28 cellular contexts compared by ENCODE assay signal in the genomic region with DNA sequence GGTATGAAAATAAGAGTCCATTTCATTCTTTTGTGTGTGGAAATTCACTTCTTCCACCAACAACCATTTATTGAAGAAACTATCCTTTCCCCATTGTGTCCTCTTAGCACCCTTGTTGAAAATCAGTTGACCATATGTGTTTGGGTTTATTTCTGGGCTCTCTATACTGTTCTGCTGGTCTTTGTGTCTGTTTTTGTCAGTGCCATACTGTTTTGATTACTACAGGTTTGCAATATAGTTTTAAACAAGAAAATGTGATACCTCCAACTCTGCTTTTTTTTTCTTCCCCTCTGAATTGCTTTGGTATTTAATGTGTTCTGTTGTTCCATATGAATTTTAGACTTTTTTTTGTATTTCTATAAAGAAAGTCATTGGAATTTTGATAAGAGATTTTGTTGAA. TPM values are rescaled to one million over a fixed set of nuclear protein-coding genes. Genes with fewer than 3 reads are reported as not detected.
"Had no signal": no experiment of that assay in that cellular context is flagged by ENCODE, and none has a peak within 500 bp of the region (broad histone marks: within the 10 kb centered on the region; RNA-seq: fewer than 3 reads in every experiment).

No MANE protein-coding gene starts in this region.

- H3K4me1 ChIP-seq: stomach, suprapubic skin, testis, thyroid gland, tibial artery, tibial nerve, transverse colon, upper lobe of left lung, upper lobe of right lung, uterus, vagina had no signal

- FAIRE-seq: urothelium cell line had no signal

- ATAC-seq: stimulated activated effector memory CD8-positive, alpha-beta T cell treated with anti-CD3 and anti-CD28 coated beads, Interleukin-12 subunit alpha, Interleukin-12 subunit beta, amount 100 ng/mL, for 72 hours; stimulated activated memory B cell treated with anti-CD40 and anti-IgM and Interleukin-4, amounts not matched to agents 10 μg/mL and 1 μg/mL and 100 μg/mL, for 72 hours; stimulated activated naive B cell treated with anti-CD40 and anti-IgM and Interleukin-4, amounts not matched to agents 10 μg/mL and 1 μg/mL and 100 μg/mL, for 72 hours; stimulated activated naive CD8-positive, alpha-beta T cell treated with anti-CD3 and anti-CD28 coated beads, Interleukin-15, amount 100 ng/mL, for 72 hours; stimulated activated naive CD8-positive, alpha-beta T cell treated with anti-CD3 and anti-CD28 coated beads, Interleukin-15, Interleukin-2, amounts not matched to agents 100 U/mL and 50 U/mL, for 24 hours; upper lobe of right lung had no signal

- H3K27me3 ChIP-seq: stomach, suprapubic skin, testis, thyroid gland, tibial artery, tibial nerve, transverse colon, upper lobe of left lung, upper lobe of right lung, uterus, vagina had no signal

- DNase-seq: stimulated activated CD4-positive, alpha-beta T cell treated with anti-CD3 and anti-CD28 coated beads, Interleukin-2, amount 100 ng/mL, for 48 hours; stimulated activated CD4-positive, alpha-beta T cell treated with anti-CD3 and anti-CD28 coated beads, Interleukin-4, amount 100 ng/mL, for 1 hour; stimulated activated CD4-positive, alpha-beta T cell treated with anti-CD3 and anti-CD28 coated beads, Interleukin-4, amount 100 ng/mL, for 24 hours; stimulated activated CD4-positive, alpha-beta T cell treated with anti-CD3 and anti-CD28 coated beads, Interleukin-4, amount 100 ng/mL, for 4 hours; stimulated activated CD8-positive, alpha-beta memory T cell treated with anti-CD3 and anti-CD28 coated beads, Interleukin-4, amount 100 ng/mL, for 48 hours; stimulated activated naive B cell treated with anti-CD40 and anti-IgM and Interleukin-4, amounts not matched to agents 10 μg/mL and 1 μg/mL and 100 μg/mL, for 72 hours; stimulated activated naive CD4-positive, alpha-beta T cell; stimulated activated naive CD4-positive, alpha-beta T cell treated with Interleukin-2 at 50 U/mL for 16 hours; stimulated activated naive CD8-positive, alpha-beta T cell treated with anti-CD3 and anti-CD28 coated beads, Interleukin-15, amount 100 ng/mL, for 72 hours; stimulated activated naive CD8-positive, alpha-beta T cell treated with anti-CD3 and anti-CD28 coated beads, Interleukin-15, Interleukin-2, amounts not matched to agents 100 U/mL and 50 U/mL, for 24 hours; stomach; substantia nigra; testis; thyroid gland; tibial artery; transverse colon; trophoblast cell; upper lobe of left lung; upper lobe of right lung; uterus had no signal

- H3K27ac ChIP-seq: stomach, suprapubic skin, testis, thoracic aorta, thyroid gland, tibial artery, tibial nerve, transverse colon, upper lobe of left lung, upper lobe of right lung, uterus, vagina had no signal

- H3K4me3 ChIP-seq: stomach, suprapubic skin, testis, thoracic aorta, thyroid gland, tibial artery, tibial nerve, transverse colon, upper lobe of left lung, upper lobe of right lung, uterus, vagina had no signal

- H3K36me3 ChIP-seq: stomach, suprapubic skin, thoracic aorta, thyroid gland, tibial artery, tibial nerve, transverse colon, upper lobe of left lung, upper lobe of right lung, uterus, vagina had no signal

- H3K9me3 ChIP-seq: testis, thyroid gland, tibial artery, transverse colon, upper lobe of right lung, uterus, vagina had no signal

RNA-seq across cellular contexts. Expression of a gene that starts 8.4 kb away (rescaled TPM):
- total RNA-seq: upper lobe of right lung, ureter had no signal
